In the genomic region with DNA sequence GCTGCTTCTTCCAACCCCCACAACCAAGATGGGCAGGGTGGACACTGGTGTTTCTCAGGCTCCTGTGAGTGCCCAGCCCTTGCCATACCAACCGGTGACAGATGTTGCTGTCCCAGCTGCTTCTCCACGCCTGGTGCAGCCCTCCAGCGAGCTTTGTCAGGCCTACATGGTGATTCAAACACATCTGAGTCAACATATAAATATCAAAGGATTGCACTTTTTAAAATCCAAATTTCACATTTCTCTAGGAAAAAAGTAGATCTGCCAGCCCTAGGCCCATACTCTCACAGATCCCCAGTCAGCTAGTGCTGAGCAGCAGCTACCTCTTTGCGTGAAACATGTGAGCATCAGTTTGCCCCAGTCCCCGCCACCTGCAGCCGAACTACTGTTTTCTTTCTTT, we compare ENCODE assay signal across 20 cellular contexts. TPM values are rescaled to one million over a fixed set of nuclear protein-coding genes. Genes with fewer than 3 reads are reported as not detected.
DNase-seq lines count a peak whose midpoint lies in the region; ATAC-seq and TF ChIP-seq lines count a peak whose summit lies in the region.
"Had no signal": no experiment of that assay in that cellular context is flagged by ENCODE, and none has a peak within 500 bp of the region (broad histone marks: within the 10 kb centered on the region; RNA-seq: fewer than 3 reads in every experiment).

No MANE protein-coding gene starts in this region.

- H2BK5ac ChIP-seq in IMR-90 (ENCODE audit: low read depth, low read length, poor library complexity, severe bottlenecking) = no peak overlapping the region

- no peak overlapping the region for H3K14ac ChIP-seq in IMR-90 (replicated peaks; ENCODE audit: low read depth, low read length)

- no peaks in the 10 kb centered on the region for H3K36me3 Mint-ChIP-seq in chondrocyte (ENCODE audit: low read depth)
- H3K36me3 Mint-ChIP-seq: CD4-positive, alpha-beta memory T cell had no signal

- no peak overlapping the region for H3K27ac Mint-ChIP-seq in chondrocyte (ENCODE audit: unreplicated experiment)
- H3K27ac Mint-ChIP-seq: B cell had no signal

- no peak overlapping the region for H3K9ac ChIP-seq in IMR-90 (ENCODE audit: low read depth, low read length)

- TF ChIP-seq CTCF in AG10803 (conservative IDR thresholded peaks at IDR 0.05; ENCODE audit: low read length) (no peak), IMR-90 (conservative IDR thresholded peaks at IDR 0.05; ENCODE audit: low read depth, low read length) (no peak), neutrophil (IDR thresholded peaks at IDR 0.05) (no peak), chondrocyte (IDR thresholded peaks at IDR 0.05) (no peak)

- H2BK15ac ChIP-seq in IMR-90 (ENCODE audit: low read depth, low read length) = no peak overlapping the region

- H2AK5ac ChIP-seq in IMR-90 (ENCODE audit: low read depth, low read length) = no peak overlapping the region

- H3K4me1 Mint-ChIP-seq in chondrocyte (ENCODE audit: low read depth) = no peaks in the 10 kb centered on the region
- H3K4me1 Mint-ChIP-seq: B cell had no signal

- no peak overlapping the region for H4K8ac ChIP-seq in IMR-90 (ENCODE audit: low read depth in 2 of 2, low read length in 2 of 2)

- peaks cover 1% of the 10 kb centered on the region; the same call in 1 of the 2 replicates for H3K4me1 ChIP-seq in IMR-90 (ENCODE audit: control insufficient read depth, insufficient read depth, low read length)
- peaks cover 67 to 83% of the 10 kb centered on the region in 2 experiments for H3K4me1 ChIP-seq in neutrophil (ENCODE audit: control insufficient read depth in 1 of 2, insufficient read depth in 1 of 2, low read depth in 1 of 2, low read length in 1 of 2)

- H3K79me1 ChIP-seq in IMR-90 (ENCODE audit: low read depth in 1 of 2, low read length in 2 of 2) = no peaks in the 10 kb centered on the region

- H2BK120ac ChIP-seq in IMR-90 (ENCODE audit: low read depth, low read length) = no peak overlapping the region

- H3K27ac ChIP-seq in IMR-90 (ENCODE audit: insufficient read depth, low read length) (no peak overlapping the region), neutrophil (peak overlapping the region; percentile 71)

- in situ Hi-C loops in IMR-90 (cut with MboI; ENCODE audit: low sequenced_read_pairs) = loop anchor here (10.0 kb wide), 1 partner anchor 423 kb away; no protein-coding TSS in a partner anchor

- H2AK9ac ChIP-seq in IMR-90 (replicated peaks; ENCODE audit: low read depth, low read length, poor library complexity) = no peak overlapping the region

- no peak overlapping the region for H4K91ac ChIP-seq in IMR-90 (ENCODE audit: insufficient read depth, low read depth, low read length)

- CTCF ChIA-PET in IMR-90 (lab: Yijun Ruan, JAX) = interaction anchor here (0.7 to 1.0 kb wide), 2 partner anchors 14 to 427 kb away, joined by 3 read pairs; no protein-coding TSS in a partner anchor

- no peaks in the 10 kb centered on the region for H4K20me1 ChIP-seq in IMR-90 (ENCODE audit: insufficient read depth, low read length)

- H3K4me3 ChIP-seq in AG10803 (ENCODE audit: low read length) (no peak overlapping the region), IMR-90 (ENCODE audit: insufficient read depth, low read depth, low read length) (no peak overlapping the region), neutrophil (ENCODE audit: low read depth in 1 of 2, low read length in 1 of 2) (no peak overlapping the region)

- H3K56ac ChIP-seq in IMR-90 (ENCODE audit: extremely low read depth, insufficient read depth, low read length) = no peak overlapping the region

- no peaks in the 10 kb centered on the region for H3K9me3 Mint-ChIP-seq in chondrocyte (ENCODE audit: low read depth)

- intact Hi-C loops in IMR-90 (cut with micrococcal nuclease) = no loop called here

- TF ChIP-seq POLR2A in IMR-90 (IDR thresholded peaks at IDR 0.05; ENCODE audit: low read depth, low read length) = no peak

- 67% methylated on average over 3 of the region's 6 CpGs; no CpG with 5 or more reads in 1 of the 2 experiments for WGBS in IMR-90 (ENCODE audit: extremely low coverage in 2 of 2, insufficient read length in 1 of 2), 2 experiments

- no peak overlapping the region for H3K4me2 ChIP-seq in IMR-90 (ENCODE audit: low read depth, low read length)

- H2AFZ ChIP-seq in IMR-90 (replicated peaks; ENCODE audit: low read length, poor library complexity) = peak overlapping the region; percentile 67

- no peak overlapping the region for H2BK20ac ChIP-seq in IMR-90 (ENCODE audit: low read depth, low read length)

- no peak overlapping the region for H4K5ac ChIP-seq in IMR-90 (ENCODE audit: low read depth, low read length)

- H3K18ac ChIP-seq in IMR-90 (ENCODE audit: low read depth, low read length) = no peak overlapping the region

- no peak overlapping the region for H3K23ac ChIP-seq in IMR-90 (ENCODE audit: low read depth, low read length)

- no peak overlapping the region for H3K4me3 Mint-ChIP-seq in chondrocyte (ENCODE audit: unreplicated experiment)
- H3K4me3 Mint-ChIP-seq: B cell had no signal

- ATAC-seq in IMR-90 (ENCODE audit: low read depth) = peak; percentile 87
- ATAC-seq: Right ventricle myocardium inferior, SK-N-SH treated with all-trans-retinoic acid at 6 μM for 48 hours had no signal

- no TSS peak for BruUV-seq in IMR-90 (replicated peaks; lab: Mats Ljungman, UMichigan)

- dilution Hi-C loops in IMR-90 (cut with HindIII; ENCODE audit: low sequenced_read_pairs, unreplicated experiment) = no loop called here

- no peaks in the 10 kb centered on the region for H3K9me3 ChIP-seq in IMR-90 (ENCODE audit: control insufficient read depth, insufficient read depth, low read length)
- no peaks in the 10 kb centered on the region for H3K9me3 ChIP-seq in neutrophil

- DNase-seq in AG10803 (ENCODE audit: low read depth) = peak; percentile 69
- DNase-seq in IMR-90 = peak; percentile 52
- peak; percentile 46 for DNase-seq in dedifferentiated amniotic fluid mesenchymal stem cell (ENCODE audit: extremely low spot score)
- no peak for DNase-seq in glomerular visceral epithelial cell (ENCODE audit: extremely low spot score)
- no peak for DNase-seq in chondrocyte (ENCODE audit: low spot score)
- no peak for DNase-seq in NCI-H82 (lab: John Stamatoyannopoulos, UW)
- DNase-seq in CD1c-positive myeloid dendritic cell (ENCODE audit: extremely low spot score) = no peak
- DNase-seq: CD4-positive, alpha-beta memory T cell; H7; KG1; NCI-H1092; NCI-H1694; NCI-H2107; NCI-H226; NCI-H526; OCI-M1 had no signal

- no peak for TF ChIP-seq RAD21 in IMR-90 (IDR thresholded peaks at IDR 0.05; ENCODE audit: low read length)

- no peaks in the 10 kb centered on the region; the same call in 1 of the 2 replicates for H3K9me1 ChIP-seq in IMR-90 (ENCODE audit: insufficient read depth, low read length)

- no peaks in the 10 kb centered on the region; the same call in 1 of the 2 replicates for H3K27me3 ChIP-seq in IMR-90 (ENCODE audit: control insufficient read depth, insufficient read depth, low read length)
- no peaks in the 10 kb centered on the region for H3K27me3 ChIP-seq in neutrophil

- H3K4ac ChIP-seq in IMR-90 (ENCODE audit: low read depth, low read length) = no peak overlapping the region

- H3K36me3 ChIP-seq in IMR-90 (ENCODE audit: control insufficient read depth, insufficient read depth, low read length) (no peaks in the 10 kb centered on the region), neutrophil (no peaks in the 10 kb centered on the region)

- H3K27me3 Mint-ChIP-seq in chondrocyte (ENCODE audit: low read depth) = no peaks in the 10 kb centered on the region
- H3K27me3 Mint-ChIP-seq: B cell; CD4-positive, alpha-beta memory T cell had no signal

- POLR2A ChIA-PET in IMR-90 (lab: Charles Lee; ENCODE audit: unreplicated experiment) = no interaction called here

TF ChIP-seq in IMR-90, 13 proteins besides CTCF, POLR2A, EP300 and RAD21:
- TF ChIP-seq RCOR1 (IDR thresholded peaks at IDR 0.05; ENCODE audit: insufficient replicate concordance, low read length) = no peak

RNA-seq across cellular contexts. Expression of gene RPN1, which starts 52.7 kb away (rescaled TPM):
- total RNA-seq in IMR-90 (2012; rRNA removed) (592 and 736 TPM in 2 replicates), chondrocyte (209 to 293 TPM (median 213 TPM) in 3 replicates)
- polyA plus RNA-seq in IMR-90 (2012; rRNA removed) = 246 and 252 TPM in 2 replicates
- polyA plus RNA-seq in IMR-90 (2012; cell fraction: cytosol; rRNA removed) = 162 and 186 TPM in 2 replicates
- 66.2 and 125 TPM in 2 replicates for polyA plus RNA-seq in IMR-90 (2012; cell fraction: nucleus; rRNA removed; ENCODE audit: low replicate concordance)

Comparison
In these comparisons a context has a peak if more than half of its experiments do, and no peak if none do; other contexts are left out.
1. DNase-seq: peak in AG10803 (single experiment), IMR-90 (single experiment) and dedifferentiated amniotic fluid mesenchymal stem cell (single experiment); none in glomerular visceral epithelial cell (single experiment), chondrocyte (single experiment), NCI-H82 (single experiment) and CD1c-positive myeloid dendritic cell (single experiment).